ENCODE assay signal across 1 cellular context in genomic region chr3:152360303-152360702, GRCh38.
TF ChIP-seq lines count a peak whose summit lies in the region.

No MANE protein-coding gene starts in this region.

TF ChIP-seq in WTC11, 78 proteins besides CTCF, POLR2A, EP300 and RAD21 (continued from another document):
- no peak for TF ChIP-seq ZNF425 (CRISPR knock-in tag; conservative IDR thresholded peaks at IDR 0.05)
- TF ChIP-seq TP53 (CRISPR knock-in tag; IDR thresholded peaks at IDR 0.05): no peak
- TF ChIP-seq E2F5 (CRISPR knock-in tag; IDR thresholded peaks at IDR 0.05): no peak
- no peak for TF ChIP-seq ELF4 (CRISPR knock-in tag; IDR thresholded peaks at IDR 0.05; ENCODE audit: low read depth)
- TF ChIP-seq NR3C1 (CRISPR knock-in tag; conservative IDR thresholded peaks at IDR 0.05; ENCODE audit: low read depth): no peak
- TF ChIP-seq PRDM15 (CRISPR knock-in tag; IDR thresholded peaks at IDR 0.05): no peak
- no peak for TF ChIP-seq GTF2I (CRISPR knock-in tag; conservative IDR thresholded peaks at IDR 0.05)
- TF ChIP-seq ATF3 (CRISPR knock-in tag; conservative IDR thresholded peaks at IDR 0.05): no peak
- no peak for TF ChIP-seq AR (CRISPR knock-in tag; IDR thresholded peaks at IDR 0.05)
- no peak for TF ChIP-seq ZNF138 (CRISPR knock-in tag; conservative IDR thresholded peaks at IDR 0.05)
- TF ChIP-seq MXD4 (CRISPR knock-in tag; IDR thresholded peaks at IDR 0.05; ENCODE audit: borderline replicate concordance): no peak
- no peak for TF ChIP-seq SOX15 (CRISPR knock-in tag; IDR thresholded peaks at IDR 0.05)
- TF ChIP-seq ZBTB21 (CRISPR knock-in tag; IDR thresholded peaks at IDR 0.05; ENCODE audit: borderline replicate concordance): no peak
